Comparison of ENCODE assay signal across 8 cellular contexts in genomic region chr19:54430306-54431254, GRCh38. TPM values are rescaled to one million over a fixed set of nuclear protein-coding genes. Genes with fewer than 3 reads are reported as not detected.
DNase-seq lines count a peak whose midpoint lies in the region; ATAC-seq and TF ChIP-seq lines count a peak whose summit lies in the region.

No MANE protein-coding gene starts in this region.

- 5 to 6% methylated on average over 38 to 43 of the region's 43 CpGs for WGBS in lower leg skin, 2 donors

- H3K4me1 Mint-ChIP-seq in T-helper 17 cell, result peaks cover 22% of the 10 kb centered on the region
- H3K4me1 Mint-ChIP-seq in stimulated activated effector memory CD8-positive, alpha-beta T cell treated with anti-CD3 and anti-CD28 coated beads, Interleukin-12 subunit alpha, Interleukin-12 subunit beta, amount 100 ng/mL, for 72 hours, result peaks cover 23% of the 10 kb centered on the region

- H3K9me3 Mint-ChIP-seq in stimulated activated effector memory CD8-positive, alpha-beta T cell treated with anti-CD3 and anti-CD28 coated beads, Interleukin-12 subunit alpha, Interleukin-12 subunit beta, amount 100 ng/mL, for 72 hours, result no peaks in the 10 kb centered on the region

- H3K4me1 ChIP-seq in lower lobe of right lung, result peaks cover 21% of the 10 kb centered on the region

- TF ChIP-seq CTCF in lower lobe of right lung (IDR thresholded peaks at IDR 0.05) (peak; percentile 16), lower leg skin (IDR thresholded peaks at IDR 0.05) (no peak)

- ATAC-seq in Right ventricle myocardium inferior, result peak; percentile 64
- peak; percentile 84 for ATAC-seq in T-helper 17 cell
- peak; percentile 54 to 58 for ATAC-seq in lower lobe of right lung
- ATAC-seq in stimulated activated effector memory CD8-positive, alpha-beta T cell treated with anti-CD3 and anti-CD28 coated beads, Interleukin-12 subunit alpha, Interleukin-12 subunit beta, amount 100 ng/mL, for 72 hours, result peak; percentile 68

- peak overlapping the region; percentile 39 for H3K4me3 ChIP-seq in lower lobe of right lung
- H3K4me3 ChIP-seq in lower leg skin (ENCODE audit: low read depth, poor library complexity, severe bottlenecking), result no peak overlapping the region

- no peak overlapping the region for H3K27ac ChIP-seq in lower lobe of right lung

- no peak for TF ChIP-seq POLR2A in lower leg skin (IDR thresholded peaks at IDR 0.05)

- H3K36me3 ChIP-seq in lower lobe of right lung, result no peaks in the 10 kb centered on the region

- peaks cover 2% of the 10 kb centered on the region for H3K36me3 Mint-ChIP-seq in T-helper 17 cell (ENCODE audit: low read depth)
- no peaks in the 10 kb centered on the region for H3K36me3 Mint-ChIP-seq in stimulated activated effector memory CD8-positive, alpha-beta T cell treated with anti-CD3 and anti-CD28 coated beads, Interleukin-12 subunit alpha, Interleukin-12 subunit beta, amount 100 ng/mL, for 72 hours

- H3K27me3 Mint-ChIP-seq in T-helper 17 cell, result peaks cover 21% of the 10 kb centered on the region

- peak overlapping the region; percentile 33 for H3K4me3 Mint-ChIP-seq in T-helper 17 cell
- peak overlapping the region; percentile 44 for H3K4me3 Mint-ChIP-seq in stimulated activated effector memory CD8-positive, alpha-beta T cell treated with anti-CD3 and anti-CD28 coated beads, Interleukin-12 subunit alpha, Interleukin-12 subunit beta, amount 100 ng/mL, for 72 hours

- H3K9me3 ChIP-seq in T-helper 17 cell (ENCODE audit: control insufficient read depth, low read length, poor library complexity, severe bottlenecking) (no peaks in the 10 kb centered on the region), lower lobe of right lung (no peaks in the 10 kb centered on the region)

- peaks cover 39% of the 10 kb centered on the region for H3K27me3 ChIP-seq in lower lobe of right lung (ENCODE audit: low read depth)

- DNase-seq in Right ventricle myocardium inferior (ENCODE audit: missing footprints), result no peak
- no peak for DNase-seq in cardiac septum (ENCODE audit: low spot score)
- peak in 2 of 3 donors; percentile 35 to 41 for DNase-seq in T-helper 17 cell
- DNase-seq in cerebellum (ENCODE audit: low spot score), result peak; percentile 53
- DNase-seq in lower lobe of right lung, result no peak
- DNase-seq in stimulated activated effector memory CD8-positive, alpha-beta T cell treated with anti-CD3 and anti-CD28 coated beads, Interleukin-12 subunit alpha, Interleukin-12 subunit beta, amount 100 ng/mL, for 72 hours (ENCODE audit: low spot score in 2 of 2), result peak; percentile 31 to 64
- DNase-seq in lower leg skin (ENCODE audit: low spot score in 2 of 2), result no peak
- DNase-seq in NCI-H774 (lab: John Stamatoyannopoulos, UW), result no peak

- no peak overlapping the region for H3K27ac Mint-ChIP-seq in T-helper 17 cell
- peak overlapping the region; percentile 68 for H3K27ac Mint-ChIP-seq in stimulated activated effector memory CD8-positive, alpha-beta T cell treated with anti-CD3 and anti-CD28 coated beads, Interleukin-12 subunit alpha, Interleukin-12 subunit beta, amount 100 ng/mL, for 72 hours

- intact Hi-C loops in Right ventricle myocardium inferior (cut with DNase I) (loop anchor here (5.0 kb wide), 1 partner anchor 47 kb away; no protein-coding TSS in a partner anchor), cardiac septum (cut with DNase I) (no loop called here), lower lobe of right lung (cut with DNase I) (no loop called here), lower leg skin (cut with DNase I; ENCODE audit: low total_unique reads) (no loop called here)

RNA-seq across cellular contexts. Expression of gene TTYH1, which starts 15.3 kb away (rescaled TPM):
- total RNA-seq in Right ventricle myocardium inferior (2.8 TPM), cardiac septum (1.3 TPM), T-helper 17 cell (not detected), cerebellum (119 TPM), lower lobe of right lung (not detected), lower leg skin (10 to 100 TPM in 2 of 4 donors, 1 to 10 TPM in 1, under 1 TPM in 1; 0.63 to 17.8 (median 10.8) TPM)

RNA-seq across cellular contexts. Expression of gene LENG8, which starts 18.4 kb away (rescaled TPM):
- total RNA-seq in Right ventricle myocardium inferior, result 59.0 TPM
- 86.5 TPM for total RNA-seq in cardiac septum
- total RNA-seq in T-helper 17 cell, result 100 to 1,000 TPM; 471 to 480 TPM
- 49.7 TPM for total RNA-seq in cerebellum
- total RNA-seq in lower lobe of right lung, result 183 TPM
- total RNA-seq in lower leg skin, result 100 to 1,000 TPM in 1 of 4 donors, 10 to 100 TPM in 3; 57.9 to 195 (median 64.1) TPM

RNA-seq across cellular contexts. Expression of gene LENG9, which starts 33.0 kb away (rescaled TPM):
- total RNA-seq in Right ventricle myocardium inferior (1.8 TPM), cardiac septum (2.9 TPM), T-helper 17 cell (1 to 10 TPM; 4.4 to 6.0 TPM), cerebellum (1.3 TPM), lower lobe of right lung (7.3 TPM), lower leg skin (1 to 10 TPM; 4.5 to 9.2 (median 6.5) TPM)

RNA-seq across cellular contexts. Expression of gene CDC42EP5, which starts 42.5 kb away (rescaled TPM):
- total RNA-seq in Right ventricle myocardium inferior, result 8.9 TPM
- 14.2 TPM for total RNA-seq in cardiac septum
- total RNA-seq in T-helper 17 cell, result not detected
- total RNA-seq in cerebellum, result 3.9 TPM
- 25.5 TPM for total RNA-seq in lower lobe of right lung
- 10 to 100 TPM in 2 of 4 donors, 1 to 10 TPM in 2; 5.5 to 21.8 (median 9.6) TPM for total RNA-seq in lower leg skin

Comparison
In these comparisons a context has a peak if more than half of its experiments do, and no peak if none do; other contexts are left out.
1. DNase-seq: peak in T-helper 17 cell (2 of 3), cerebellum (single experiment) and stimulated activated effector memory CD8-positive, alpha-beta T cell treated with anti-CD3 and anti-CD28 coated beads, Interleukin-12 subunit alpha, Interleukin-12 subunit beta, amount 100 ng/mL, for 72 hours (2 of 2); none in Right ventricle myocardium inferior (single experiment), cardiac septum (single experiment), lower lobe of right lung (single experiment), lower leg skin (0 of 2) and NCI-H774 (single experiment).
2. Peak in every context shown above with its lines, with median percentiles within 50 percentile points of each other: ATAC-seq.